8 cellular contexts compared by ENCODE assay signal in genomic region chr13:40190656-40191100, GRCh38.
DNase-seq lines count a peak whose midpoint lies in the region; ATAC-seq and TF ChIP-seq lines count a peak whose summit lies in the region.

No MANE protein-coding gene starts in this region.

- H3T11ph ChIP-seq in H9 (ENCODE audit: low read length) = no peak overlapping the region

- peak overlapping the region in 10 of 59 donors; percentile 4 to 49 (median 24) for H3K4me3 ChIP-seq in dorsolateral prefrontal cortex

- H2AK5ac ChIP-seq in H9 (ENCODE audit: insufficient read length, low read length) = no peak overlapping the region

- H3K9me3 Mint-ChIP-seq in mesothelial cell of epicardium = no peaks in the 10 kb centered on the region
- H3K9me3 Mint-ChIP-seq in H9 = no peaks in the 10 kb centered on the region

- ATAC-seq in HG03469 (IDR thresholded peaks at IDR 0.05; ENCODE audit: unreplicated experiment) = peak; percentile 54

- H2BK120ac ChIP-seq in H9 (ENCODE audit: low read depth, low read length, poor library complexity, severe bottlenecking) = no peak overlapping the region

- WGBS in H9 (ENCODE audit: extremely low coverage, insufficient read length, low lambda C conversion rate) = no CpG with 5 or more reads among the region's 5 CpGs

- H3K14ac ChIP-seq in H9 (ENCODE audit: insufficient read depth, low read length) = no peak overlapping the region

- H3K56ac ChIP-seq in H9 (ENCODE audit: insufficient read length, low read depth, low read length) = no peak overlapping the region

- H4K20me1 ChIP-seq in H9 (ENCODE audit: control insufficient read depth, insufficient read depth, insufficient read length) = no peaks in the 10 kb centered on the region

- no peak overlapping the region for H3K23ac ChIP-seq in H9 (ENCODE audit: insufficient read length, low read depth, low read length)

- H3K4me2 ChIP-seq in H9 (ENCODE audit: insufficient read depth, insufficient read length, low read length) = no peak overlapping the region

- peaks cover 6% of the 10 kb centered on the region; the same call in 1 of the 2 replicates for H3K4me1 ChIP-seq in H9 (ENCODE audit: insufficient read depth, low read length)

- no peak overlapping the region for H2BK20ac ChIP-seq in H9 (ENCODE audit: low read depth, low read length, poor library complexity, severe bottlenecking)

- H3K9ac ChIP-seq in H9 (ENCODE audit: extremely low read depth, insufficient read length, low read length) = no peak overlapping the region

- H4K91ac ChIP-seq in H9 (ENCODE audit: insufficient read length, low read depth, low read length) = no peak overlapping the region

- no peak overlapping the region for H2AFZ ChIP-seq in H9 (ENCODE audit: low read length)

- intact Hi-C loops in dorsolateral prefrontal cortex (cut with DNase I) = loop anchor here (2.0 to 10.0 kb wide), 3 partner anchors 82 to 476 kb away; partner anchors contain the start of gene FOXO1 (in 1 of the 2)

- peaks cover 42% of the 10 kb centered on the region for H3K4me1 Mint-ChIP-seq in mesothelial cell of epicardium
- peaks cover 32 to 37% of the 10 kb centered on the region in 2 experiments for H3K4me1 Mint-ChIP-seq in H9

- no peak overlapping the region for H3K4ac ChIP-seq in H9 (ENCODE audit: low read depth, low read length)

- H2BK15ac ChIP-seq in H9 (ENCODE audit: low read depth, low read length) = no peak overlapping the region

- no peak overlapping the region for H2BK12ac ChIP-seq in H9 (ENCODE audit: insufficient read length, low read depth, low read length)

- H4K5ac ChIP-seq in H9 (ENCODE audit: insufficient read length, low read depth, low read length) = no peak overlapping the region

- H3K27me3 Mint-ChIP-seq in mesothelial cell of epicardium (ENCODE audit: low read depth) (peaks cover 4% of the 10 kb centered on the region), H9 (ENCODE audit: low read depth) (peaks cover 2% of the 10 kb centered on the region)

- no peak overlapping the region for H2BK5ac ChIP-seq in H9 (ENCODE audit: insufficient read length, low read length)

- H3K27me3 ChIP-seq in dorsolateral prefrontal cortex = no peaks in the 10 kb centered on the region
- H3K27me3 ChIP-seq in H9 (ENCODE audit: insufficient read depth, low read length) = no peaks in the 10 kb centered on the region

- H4K8ac ChIP-seq in H9 (replicated peaks; ENCODE audit: insufficient read length, low read depth, low read length) = no peak overlapping the region

- no peaks in the 10 kb centered on the region for H3K79me2 ChIP-seq in H9 (ENCODE audit: insufficient read depth, low read length)

- DNase-seq in DMS 273 treated with DMSO at 0.1 percent for 48 hours (lab: John Stamatoyannopoulos, UW) (peak; percentile 47), dorsolateral prefrontal cortex (peak in 8 of 10 donors; percentile 71 to 86 (median 81)), mesothelial cell of epicardium (ENCODE audit: low spot score in 2 of 2, unreplicated experiment in 2 of 2) (no peak), H9 (no peak), NOMO-1 treated with DMSO at 0.1 percent for 48 hours (lab: John Stamatoyannopoulos, UW; ENCODE audit: unreplicated experiment) (no peak)
- DNase-seq in activated CD4-positive, alpha-beta T cell treated with anti-CD3 and anti-CD28 coated beads for 48 hours = peak; percentile 77
- peak; percentile 24 to 39 for DNase-seq in stimulated activated CD8-positive, alpha-beta memory T cell treated with anti-CD3 and anti-CD28 coated beads, Interleukin-4, amount 100 ng/mL, for 4 hours (ENCODE audit: low read depth in 2 of 2, low spot score in 1 of 2)

- H3K4me3 Mint-ChIP-seq in mesothelial cell of epicardium (no peak overlapping the region), H9 (no peak overlapping the region)

- H3K27ac ChIP-seq in dorsolateral prefrontal cortex (peak overlapping the region; percentile 76 to 99 (median 97)), H9 (ENCODE audit: insufficient read length, low read depth, low read length) (no peak overlapping the region)

- H3K79me1 ChIP-seq in H9 (ENCODE audit: insufficient read depth, low read depth, low read length, poor library complexity, severe bottlenecking) = no peaks in the 10 kb centered on the region

- H3K18ac ChIP-seq in H9 (ENCODE audit: insufficient read length, low read depth, low read length) = no peak overlapping the region

- H3K23me2 ChIP-seq in H9 (ENCODE audit: insufficient read length, low read depth, low read length, poor library complexity, severe bottlenecking) = no peaks in the 10 kb centered on the region

- H3K36me3 Mint-ChIP-seq in mesothelial cell of epicardium (no peaks in the 10 kb centered on the region), H9 (ENCODE audit: insufficient read depth in 1 of 3, low read depth in 3 of 3) (no peaks in the 10 kb centered on the region)

- no peaks in the 10 kb centered on the region for H3K9me3 ChIP-seq in H9 (ENCODE audit: control insufficient read depth, low read depth, low read length)

- TF ChIP-seq CTCF in dorsolateral prefrontal cortex (IDR thresholded peaks at IDR 0.05 in 54 of 56, conservative IDR thresholded peaks at IDR 0.05 in 2 of 56; ENCODE audit: low read depth in 1 of 56, partially characterized antibody in 56 of 56) = no peak
- no peak for TF ChIP-seq CTCF in mesothelial cell of epicardium (IDR thresholded peaks at IDR 0.05; ENCODE audit: unreplicated experiment)
- no peak for TF ChIP-seq CTCF in H9 (conservative IDR thresholded peaks at IDR 0.05)

- H3K27ac Mint-ChIP-seq in mesothelial cell of epicardium (peak overlapping the region; percentile 94), H9 (peak overlapping the region in 1 of 3 experiments; percentile 7; a peak in 1 of 7 replicates)

Comparison
In these comparisons a context has a peak if more than half of its experiments do, and no peak if none do; other contexts are left out.
1. DNase-seq: peak in DMS 273 treated with DMSO at 0.1 percent for 48 hours (single experiment), activated CD4-positive, alpha-beta T cell treated with anti-CD3 and anti-CD28 coated beads for 48 hours (single experiment), dorsolateral prefrontal cortex (8 of 10) and stimulated activated CD8-positive, alpha-beta memory T cell treated with anti-CD3 and anti-CD28 coated beads, Interleukin-4, amount 100 ng/mL, for 4 hours (2 of 2); none in mesothelial cell of epicardium (0 of 2), H9 (single experiment) and NOMO-1 treated with DMSO at 0.1 percent for 48 hours (single experiment).